In genomic region chr6:15365273-15365687, GRCh38 we compare ENCODE assay signal across 8 cellular contexts.
A peak's percentile ranks its signal among the peaks of the same experiment; 100 is the strongest.
DNase-seq lines count a peak whose midpoint lies in the region; ATAC-seq lines count a peak whose summit lies in the region.

No MANE protein-coding gene starts in this region.

- peaks cover 35% of the 10 kb centered on the region for H3K36me3 ChIP-seq in HUES48 (ENCODE audit: control insufficient read depth, insufficient read depth, low read length)

- no peaks in the 10 kb centered on the region for H3K27me3 ChIP-seq in HUES48 (ENCODE audit: control insufficient read depth, insufficient read depth, low read length)

- ATAC-seq in Right ventricle myocardium superior (ENCODE audit: poor library complexity) (peak; percentile 91), GM19351 (IDR thresholded peaks at IDR 0.05; ENCODE audit: unreplicated experiment) (no peak), GM19328 (IDR thresholded peaks at IDR 0.05; ENCODE audit: unreplicated experiment) (no peak)

- intact Hi-C loops in Right ventricle myocardium superior (cut with DNase I): no loop called here

- no peaks in the 10 kb centered on the region for H3K9me3 ChIP-seq in HUES48 (ENCODE audit: control insufficient read depth, insufficient read depth, low read length)

- no peak overlapping the region for H3K4me3 ChIP-seq in HUES48 (ENCODE audit: low read depth, low read length)

- peaks cover 96% of the 10 kb centered on the region for H3K4me1 ChIP-seq in HUES48 (ENCODE audit: control insufficient read depth, insufficient read depth, low read length)

- DNase-seq in Ammon's horn (ENCODE audit: low spot score) (peak; percentile 88), RPMI7951 (ENCODE audit: low read depth) (peak; percentile 95), Right ventricle myocardium superior (peak; percentile 89), pons (ENCODE audit: low spot score) (peak; percentile 81)
- DNase-seq in activated naive CD8-positive, alpha-beta T cell treated with anti-CD3 and anti-CD28 coated beads, Interleukin-2, amount 50 U/mL, for 16 hours (ENCODE audit: low read depth, low spot score): peak; percentile 17

- H3K9ac ChIP-seq in HUES48 (ENCODE audit: low read depth, low read length): no peak overlapping the region

- H3K27ac ChIP-seq in HUES48 (ENCODE audit: low read depth, low read length): peak overlapping the region; percentile 8

Comparison
In these comparisons a context has a peak if more than half of its experiments do, and no peak if none do; other contexts are left out.
1. DNase-seq: peak in every context shown above with its lines; median percentile 95 in RPMI7951; 89 in Right ventricle myocardium superior; 88 in Ammon's horn; 81 in pons; 17 in activated naive CD8-positive, alpha-beta T cell treated with anti-CD3 and anti-CD28 coated beads, Interleukin-2, amount 50 U/mL, for 16 hours.